ENCODE assay signal across 29 cellular contexts in genomic region chr1:11125931-11126330, GRCh38.
"Had no signal": no experiment of that assay in that cellular context is flagged by ENCODE, and none has a peak within 500 bp of the region (broad histone marks: within the 10 kb centered on the region; RNA-seq: fewer than 3 reads in every experiment).

No MANE protein-coding gene starts in this region.

- H3K9me3 Mint-ChIP-seq: activated B cell treated with CpG ODN at 0.5 μM for 24 hours; activated T-helper 17 cell treated with anti-CD3 and anti-CD28 coated beads, Interleukin-2, amount 50 U/mL, for 72 hours; central memory CD8-positive, alpha-beta T cell; dendritic cell treated with granulocyte-macrophage colony-stimulating factor and Interleukin-4, amounts not matched to agents 40 ng/mL and 50 ng/mL, for 4 days; endodermal cell; T-helper 2 cell treated with Interferon-gamma antibody and Interleukin-4, amounts not matched to agents 5 μg/mL and 100 μg/mL, for 36 hours had no signal

- H3K4me1 ChIP-seq: esophagus muscularis mucosa, gastroesophageal sphincter, heart right ventricle had no signal

- DNase-seq: activated B cell treated with CpG ODN at 0.5 μM for 24 hours; activated CD4-positive, alpha-beta T cell treated with anti-CD3 and anti-CD28 coated beads for 48 hours; activated CD4-positive, alpha-beta T cell treated with anti-CD3 and anti-CD28 coated beads, Interleukin-2, amount 50 U/mL, for 1 hour; activated CD4-positive, alpha-beta T cell treated with anti-CD3 and anti-CD28 coated beads, Interleukin-2, amount 50 U/mL, for 48 hours; activated CD8-positive, alpha-beta memory T cell treated with anti-CD3 and anti-CD28 coated beads, Interleukin-2, amount 50 U/mL, for 48 hours; activated effector memory CD4-positive, alpha-beta T cell treated with Interleukin-2 at 50 U/mL for 16 hours; activated gamma-delta T cell treated with Interleukin-2 at 50 U/mL for 16 hours; activated naive CD4-positive, alpha-beta T cell treated with anti-CD3 and anti-CD28 coated beads, Interleukin-2, amount 50 U/mL, for 16 hours; activated naive CD4-positive, alpha-beta T cell treated with Interleukin-2 at 50 U/mL for 16 hours; brain microvascular endothelial cell; dorsolateral prefrontal cortex; effector memory CD4-positive, alpha-beta T cell; endodermal cell; erythroblast; foreskin melanocyte; heart right ventricle; T-helper 1 cell; T-helper 17 cell; T1000; WERI-Rb-1 had no signal

- H3K27ac ChIP-seq: brain microvascular endothelial cell, coronary artery, dorsolateral prefrontal cortex, esophagus muscularis mucosa, gastroesophageal sphincter, heart right ventricle, WERI-Rb-1 had no signal

- H3K27me3 Mint-ChIP-seq: activated B cell treated with CpG ODN at 0.5 μM for 24 hours; activated naive CD8-positive, alpha-beta T cell; activated T-helper 17 cell treated with anti-CD3 and anti-CD28 coated beads, Interleukin-2, amount 50 U/mL, for 72 hours; central memory CD8-positive, alpha-beta T cell; dendritic cell treated with granulocyte-macrophage colony-stimulating factor and Interleukin-4, amounts not matched to agents 40 ng/mL and 50 ng/mL, for 4 days; T-helper 17 cell had no signal

- H3K27ac Mint-ChIP-seq: activated B cell treated with CpG ODN at 0.5 μM for 24 hours; activated naive CD8-positive, alpha-beta T cell; dendritic cell treated with granulocyte-macrophage colony-stimulating factor and Interleukin-4, amounts not matched to agents 40 ng/mL and 50 ng/mL, for 4 days; endodermal cell; T-helper 17 cell; T-helper 2 cell treated with Interferon-gamma antibody and Interleukin-4, amounts not matched to agents 5 μg/mL and 100 μg/mL, for 36 hours had no signal

- H3K4me3 ChIP-seq: coronary artery, dorsolateral prefrontal cortex, esophagus muscularis mucosa, gastroesophageal sphincter, heart right ventricle had no signal

- H3K27me3 ChIP-seq: brain microvascular endothelial cell, dorsolateral prefrontal cortex, esophagus muscularis mucosa, gastroesophageal sphincter, heart right ventricle had no signal

- H3K9me3 ChIP-seq: esophagus muscularis mucosa, gastroesophageal sphincter, heart right ventricle had no signal

- H3K4me3 Mint-ChIP-seq: activated B cell treated with CpG ODN at 0.5 μM for 24 hours; activated naive CD8-positive, alpha-beta T cell; activated T-helper 17 cell treated with anti-CD3 and anti-CD28 coated beads, Interleukin-2, amount 50 U/mL, for 72 hours; central memory CD8-positive, alpha-beta T cell; dendritic cell treated with granulocyte-macrophage colony-stimulating factor and Interleukin-4, amounts not matched to agents 40 ng/mL and 50 ng/mL, for 4 days; endodermal cell; T-helper 17 cell; T-helper 2 cell treated with Interferon-gamma antibody and Interleukin-4, amounts not matched to agents 5 μg/mL and 100 μg/mL, for 36 hours had no signal

- H3K4me1 Mint-ChIP-seq: activated B cell treated with CpG ODN at 0.5 μM for 24 hours; activated T-helper 17 cell treated with anti-CD3 and anti-CD28 coated beads, Interleukin-2, amount 50 U/mL, for 72 hours; central memory CD8-positive, alpha-beta T cell; endodermal cell had no signal

- ATAC-seq: activated CD4-positive, CD25-positive, alpha-beta regulatory T cell treated with anti-CD3 and anti-CD28 coated beads, Interleukin-2, amount 50 U/mL, for 24 hours; activated T-helper 17 cell treated with anti-CD3 and anti-CD28 coated beads, Interleukin-2, amount 50 U/mL, for 72 hours; gastroesophageal sphincter; heart right ventricle; T-helper 17 cell had no signal
